12 cellular contexts compared by ENCODE assay signal in genomic region chr12:118017926-118018325, GRCh38. TPM values are rescaled to one million over a fixed set of nuclear protein-coding genes. Genes with fewer than 3 reads are reported as not detected.
A peak's percentile ranks its signal among the peaks of the same experiment; 100 is the strongest.
DNase-seq lines count a peak whose midpoint lies in the region; ATAC-seq, FAIRE-seq and TF ChIP-seq lines count a peak whose summit lies in the region.
"Had no signal": no experiment of that assay in that cellular context is flagged by ENCODE, and none has a peak within 500 bp of the region (broad histone marks: within the 10 kb centered on the region; RNA-seq: fewer than 3 reads in every experiment).

No MANE protein-coding gene starts in this region.

- no peak for ATAC-seq in activated T-helper 17 cell treated with anti-CD3 and anti-CD28 coated beads, Interleukin-2, amount 50 U/mL, for 72 hours (replicated peaks)
- ATAC-seq in naive thymus-derived CD4-positive, alpha-beta T cell: no peak
- ATAC-seq in GM21576 (IDR thresholded peaks at IDR 0.05; ENCODE audit: unreplicated experiment): no peak

- H3K27ac Mint-ChIP-seq in CD8-positive, alpha-beta memory T cell: peak overlapping the region in 4 of 8 donors; percentile 24 to 80 (median 52)
- H3K27ac Mint-ChIP-seq in activated T-helper 17 cell treated with anti-CD3 and anti-CD28 coated beads, Interleukin-2, amount 50 U/mL, for 72 hours: peak overlapping the region; percentile 96
- peak overlapping the region in 2 of 9 donors; percentile 25 to 71 for H3K27ac Mint-ChIP-seq in naive thymus-derived CD4-positive, alpha-beta T cell

- peaks cover 16 to 22% (median 17%) of the 10 kb centered on the region in 3 donors for H3K4me1 Mint-ChIP-seq in CD8-positive, alpha-beta memory T cell
- peaks cover 10% of the 10 kb centered on the region for H3K4me1 Mint-ChIP-seq in activated T-helper 17 cell treated with anti-CD3 and anti-CD28 coated beads, Interleukin-2, amount 50 U/mL, for 72 hours
- H3K4me1 Mint-ChIP-seq in naive thymus-derived CD4-positive, alpha-beta T cell: peaks cover 17 to 35% (median 18%) of the 10 kb centered on the region in 7 donors

- H3K4me3 ChIP-seq in CD8-positive, alpha-beta memory T cell (ENCODE audit: low read length): no peak overlapping the region
- H3K4me3 ChIP-seq in HUES48 (ENCODE audit: low read depth, low read length): peak overlapping the region; percentile 86; the same call in 1 of the 2 replicates
- no peak overlapping the region for H3K4me3 ChIP-seq in naive thymus-derived CD4-positive, alpha-beta T cell (ENCODE audit: low read length)

- no peaks in the 10 kb centered on the region for H3K9me3 Mint-ChIP-seq in CD8-positive, alpha-beta memory T cell
- H3K9me3 Mint-ChIP-seq in activated T-helper 17 cell treated with anti-CD3 and anti-CD28 coated beads, Interleukin-2, amount 50 U/mL, for 72 hours: no peaks in the 10 kb centered on the region
- peaks cover 0 to 5% (median 0%) of the 10 kb centered on the region in 11 donors for H3K9me3 Mint-ChIP-seq in naive thymus-derived CD4-positive, alpha-beta T cell

- FAIRE-seq in GM12892 (lab: Jason Lieb, UNC): no peak

- H3K27ac ChIP-seq in CD8-positive, alpha-beta memory T cell (ENCODE audit: low read depth, low read length): no peak overlapping the region
- no peak overlapping the region for H3K27ac ChIP-seq in HUES48 (ENCODE audit: low read depth, low read length)
- no peak overlapping the region for H3K27ac ChIP-seq in naive thymus-derived CD4-positive, alpha-beta T cell (ENCODE audit: low read depth, low read length)
- H3K27ac ChIP-seq: cardiac muscle cell had no signal

- intact Hi-C loops in naive thymus-derived CD4-positive, alpha-beta T cell (cut with micrococcal nuclease): loop anchor here (2.0 to 5.0 kb wide), 5 partner anchors 15 to 1281 kb away; partner anchors contain the start of genes FBXO21 (in 2 of the 2), KSR2 (in 1 of the 2), RNFT2 (in 1 of the 2) and SPRING1 (in 1 of the 2)

- no peaks in the 10 kb centered on the region for H3K27me3 ChIP-seq in CD8-positive, alpha-beta memory T cell (ENCODE audit: insufficient read depth, low read length, poor library complexity, severe bottlenecking)
- H3K27me3 ChIP-seq in HUES48 (ENCODE audit: control insufficient read depth, insufficient read depth, low read length): no peaks in the 10 kb centered on the region
- H3K27me3 ChIP-seq in naive thymus-derived CD4-positive, alpha-beta T cell (ENCODE audit: control insufficient read depth in 2 of 2, insufficient read depth in 2 of 2, low read length in 2 of 2): no peaks in the 10 kb centered on the region
- H3K27me3 ChIP-seq: cardiac muscle cell had no signal

- DNase-seq in CD8-positive, alpha-beta memory T cell: no peak
- no peak for DNase-seq in naive thymus-derived CD4-positive, alpha-beta T cell
- DNase-seq in COLO829 (ENCODE audit: low spot score): no peak
- no peak for DNase-seq in cerebellar nuclear complex (lab: John Stamatoyannopoulos, UW)
- no peak for DNase-seq in GM12892 (ENCODE audit: insufficient read length)
- DNase-seq: activated CD8-positive, alpha-beta memory T cell treated with anti-CD3 and anti-CD28 coated beads for 24 hours; EL; SHP77 had no signal

- CTCF ChIA-PET in CD8-positive, alpha-beta memory T cell (lab: Charles Lee): no interaction called here
- CTCF ChIA-PET in naive thymus-derived CD4-positive, alpha-beta T cell (lab: Charles Lee): no interaction called here

- H3K27me3 Mint-ChIP-seq in CD8-positive, alpha-beta memory T cell: peaks cover 0 to 3% of the 10 kb centered on the region in 2 donors
- H3K27me3 Mint-ChIP-seq in activated T-helper 17 cell treated with anti-CD3 and anti-CD28 coated beads, Interleukin-2, amount 50 U/mL, for 72 hours: no peaks in the 10 kb centered on the region
- peaks cover 0 to 7% (median 0%) of the 10 kb centered on the region in 5 donors for H3K27me3 Mint-ChIP-seq in naive thymus-derived CD4-positive, alpha-beta T cell

- H3K4me1 ChIP-seq in CD8-positive, alpha-beta memory T cell (ENCODE audit: insufficient read depth, low read length): peaks cover 10% of the 10 kb centered on the region
- peaks cover 10% of the 10 kb centered on the region for H3K4me1 ChIP-seq in HUES48 (ENCODE audit: control insufficient read depth, insufficient read depth, low read length)
- H3K4me1 ChIP-seq in naive thymus-derived CD4-positive, alpha-beta T cell (ENCODE audit: control insufficient read depth in 2 of 2, insufficient read depth in 2 of 2, low read length in 2 of 2): peaks cover 10 to 13% of the 10 kb centered on the region in 2 donors

- peaks cover 3 to 49% (median 9%) of the 10 kb centered on the region in 3 donors for H3K36me3 Mint-ChIP-seq in CD8-positive, alpha-beta memory T cell
- H3K36me3 Mint-ChIP-seq in activated T-helper 17 cell treated with anti-CD3 and anti-CD28 coated beads, Interleukin-2, amount 50 U/mL, for 72 hours (ENCODE audit: low read depth): peaks cover 68% of the 10 kb centered on the region
- peaks cover 0 to 25% (median 6%) of the 10 kb centered on the region in 5 donors for H3K36me3 Mint-ChIP-seq in naive thymus-derived CD4-positive, alpha-beta T cell

- POLR2A ChIA-PET in CD8-positive, alpha-beta memory T cell (lab: Charles Lee): no interaction called here
- POLR2A ChIA-PET in naive thymus-derived CD4-positive, alpha-beta T cell (lab: Charles Lee): interaction anchor here (0.7 to 2.2 kb wide), 2 partner anchors 19 to 42 kb away, joined by 3 to 9 read pairs; partner anchors contain the start of gene WSB2

- peaks cover 14% of the 10 kb centered on the region for H3K36me3 ChIP-seq in CD8-positive, alpha-beta memory T cell (ENCODE audit: insufficient read depth, low read length)
- peaks cover 51% of the 10 kb centered on the region for H3K36me3 ChIP-seq in HUES48 (ENCODE audit: control insufficient read depth, insufficient read depth, low read length)
- peaks cover 0 to 33% (median 0%) of the 10 kb centered on the region in 3 experiments for H3K36me3 ChIP-seq in naive thymus-derived CD4-positive, alpha-beta T cell (ENCODE audit: control insufficient read depth in 2 of 3, insufficient read depth in 3 of 3, low read length in 3 of 3)

- no peaks in the 10 kb centered on the region for H3K9me3 ChIP-seq in CD8-positive, alpha-beta memory T cell (ENCODE audit: low read length)
- H3K9me3 ChIP-seq in HUES48 (ENCODE audit: control insufficient read depth, insufficient read depth, low read length): no peaks in the 10 kb centered on the region
- H3K9me3 ChIP-seq in naive thymus-derived CD4-positive, alpha-beta T cell (ENCODE audit: control insufficient read depth in 2 of 3, low read length in 3 of 3): no peaks in the 10 kb centered on the region

- H3K9ac ChIP-seq in HUES48 (ENCODE audit: low read depth, low read length): no peak overlapping the region

- no peak for TF ChIP-seq POLR2A in GM12892 (IDR thresholded peaks at IDR 0.05; ENCODE audit: low read depth, low read length)

- peak overlapping the region; percentile 58 to 93 (median 84) for H3K4me3 Mint-ChIP-seq in CD8-positive, alpha-beta memory T cell
- H3K4me3 Mint-ChIP-seq in activated T-helper 17 cell treated with anti-CD3 and anti-CD28 coated beads, Interleukin-2, amount 50 U/mL, for 72 hours: peak overlapping the region; percentile 98
- peak overlapping the region; percentile 59 to 95 (median 91) for H3K4me3 Mint-ChIP-seq in naive thymus-derived CD4-positive, alpha-beta T cell

RNA-seq across cellular contexts. Expression of gene RFC5, which starts 1.4 kb away (rescaled TPM):
- 10 to 100 TPM; 66.1 to 67.4 TPM for total RNA-seq in CD8-positive, alpha-beta memory T cell
- 14.0 TPM for polyA plus RNA-seq in CD8-positive, alpha-beta memory T cell
- 10 to 100 TPM; 53.7 to 64.4 TPM for total RNA-seq in activated T-helper 17 cell treated with anti-CD3 and anti-CD28 coated beads, Interleukin-2, amount 50 U/mL, for 72 hours
- total RNA-seq in naive thymus-derived CD4-positive, alpha-beta T cell: 10 to 100 TPM in 3 of 5 experiments, 1 to 10 TPM in 2; 6.3 to 40.3 (median 15.6) TPM
- polyA plus RNA-seq in naive thymus-derived CD4-positive, alpha-beta T cell: 10 to 100 TPM; 19.0 to 20.5 TPM
- polyA plus RNA-seq in GM12892 (2012; ENCODE audit: missing spikeins): 45.3 TPM

RNA-seq across cellular contexts. Expression of gene WSB2, which starts 43.1 kb away (rescaled TPM):
- total RNA-seq in CD8-positive, alpha-beta memory T cell: 10 to 100 TPM; 74.2 to 84.4 TPM
- polyA plus RNA-seq in CD8-positive, alpha-beta memory T cell: 24.8 TPM
- 10 to 100 TPM; 59.5 to 76.7 TPM for total RNA-seq in activated T-helper 17 cell treated with anti-CD3 and anti-CD28 coated beads, Interleukin-2, amount 50 U/mL, for 72 hours
- 10 to 100 TPM; 12.2 to 52.2 (median 19.1) TPM for total RNA-seq in naive thymus-derived CD4-positive, alpha-beta T cell
- 10 to 100 TPM; 10.2 to 10.6 TPM for polyA plus RNA-seq in naive thymus-derived CD4-positive, alpha-beta T cell
- 40.3 TPM for polyA plus RNA-seq in GM12892 (2012; ENCODE audit: missing spikeins)

RNA-seq across cellular contexts. Expression of gene KSR2, which starts 49.1 kb away (rescaled TPM):
- total RNA-seq in CD8-positive, alpha-beta memory T cell: under 1 TPM; 0.07 to 0.11 TPM
- polyA plus RNA-seq in CD8-positive, alpha-beta memory T cell: not detected
- under 1 TPM; 0.06 to 0.93 TPM for total RNA-seq in activated T-helper 17 cell treated with anti-CD3 and anti-CD28 coated beads, Interleukin-2, amount 50 U/mL, for 72 hours
- total RNA-seq in naive thymus-derived CD4-positive, alpha-beta T cell: under 1 TPM in 2 of 5 experiments, not detected in 3; 0.03 to 0.07 TPM
- polyA plus RNA-seq in naive thymus-derived CD4-positive, alpha-beta T cell: not detected
- 0.06 TPM for polyA plus RNA-seq in GM12892 (2012; ENCODE audit: missing spikeins)
